In the genomic region with DNA sequence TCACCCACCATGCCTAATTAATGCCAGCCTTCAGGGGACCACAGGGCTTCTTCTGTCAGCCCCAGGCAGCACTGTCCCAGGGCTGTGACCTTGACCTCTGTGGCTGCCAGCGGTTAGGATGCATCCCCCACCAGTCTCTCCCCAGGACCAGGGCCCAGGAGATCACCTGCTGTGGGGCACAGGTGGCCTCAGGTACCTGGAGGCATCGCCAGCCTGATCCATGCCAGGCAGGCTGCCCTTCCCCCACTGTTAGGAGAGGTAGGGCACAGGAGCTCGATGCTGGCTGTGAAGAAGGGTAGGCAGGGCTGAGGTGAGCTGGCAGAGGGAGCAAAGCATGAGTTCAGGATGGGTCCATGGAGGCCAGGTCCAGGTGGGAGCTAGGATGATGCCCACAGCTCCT, we compare ENCODE assay signal across 17 cellular contexts. TPM values are rescaled to one million over a fixed set of nuclear protein-coding genes. Genes with fewer than 3 reads are reported as not detected.
A peak's percentile ranks its signal among the peaks of the same experiment; 100 is the strongest.
DNase-seq lines count a peak whose midpoint lies in the region; ATAC-seq and TF ChIP-seq lines count a peak whose summit lies in the region.
"Had no signal": no experiment of that assay in that cellular context is flagged by ENCODE, and none has a peak within 500 bp of the region (broad histone marks: within the 10 kb centered on the region; RNA-seq: fewer than 3 reads in every experiment).

No MANE protein-coding gene starts in this region.

- H3K4me3 ChIP-seq in CD8-positive, alpha-beta T cell (ENCODE audit: low read depth, low read length): no peak overlapping the region
- no peak overlapping the region for H3K4me3 ChIP-seq in HL-60 (replicated peaks; ENCODE audit: insufficient read depth, low read length)
- H3K4me3 ChIP-seq: left lung had no signal

- no peaks in the 10 kb centered on the region for H3K27me3 Mint-ChIP-seq in CD8-positive, alpha-beta T cell (ENCODE audit: low read depth)
- H3K27me3 Mint-ChIP-seq in brain (no peaks in the 10 kb centered on the region), natural killer cell (ENCODE audit: low read depth in 2 of 2) (no peaks in the 10 kb centered on the region)

- TF ChIP-seq CTCF in CD8-positive, alpha-beta T cell (IDR thresholded peaks at IDR 0.05): no peak
- TF ChIP-seq CTCF in HL-60 (IDR thresholded peaks at IDR 0.05; ENCODE audit: insufficient read depth, low read length): no peak
- TF ChIP-seq CTCF in brain (conservative IDR thresholded peaks at IDR 0.05): no peak
- no peak for TF ChIP-seq CTCF in natural killer cell (IDR thresholded peaks at IDR 0.05)

- peak overlapping the region; percentile 81 for H3K27ac Mint-ChIP-seq in CD8-positive, alpha-beta T cell
- H3K27ac Mint-ChIP-seq in brain (peak overlapping the region in 4 of 5 experiments; percentile 20 to 75 (median 68)), natural killer cell (peak overlapping the region; percentile 86 to 94)

- H3K4me1 Mint-ChIP-seq in CD8-positive, alpha-beta T cell (ENCODE audit: low read depth): peaks cover 64% of the 10 kb centered on the region
- H3K4me1 Mint-ChIP-seq in brain (peaks cover 78% of the 10 kb centered on the region), natural killer cell (peaks cover 45 to 79% of the 10 kb centered on the region in 2 donors)

- intact Hi-C loops in CD8-positive, alpha-beta T cell (cut with DNase I, micrococcal nuclease): no loop called here
- intact Hi-C loops in natural killer cell (cut with micrococcal nuclease): no loop called here

- no peak overlapping the region for H3K4me3 Mint-ChIP-seq in CD8-positive, alpha-beta T cell
- H3K4me3 Mint-ChIP-seq in brain (no peak overlapping the region), natural killer cell (peak overlapping the region; percentile 42)

- H3K36me3 ChIP-seq in CD8-positive, alpha-beta T cell (ENCODE audit: insufficient read depth, low read length): peaks cover 32% of the 10 kb centered on the region

- no peak for DNase-seq in CD8-positive, alpha-beta T cell
- no peak for DNase-seq in HL-60 (ENCODE audit: low read depth in 1 of 2, low spot score in 1 of 2)
- no peak for DNase-seq in natural killer cell
- no peak for DNase-seq in OCI-M2 (lab: John Stamatoyannopoulos, UW; ENCODE audit: unreplicated experiment)
- DNase-seq: activated CD4-positive, alpha-beta T cell treated with anti-CD3 and anti-CD28 coated beads for 48 hours; activated gamma-delta T cell; central memory CD4-positive, alpha-beta T cell; GDM1; head of caudate nucleus; NCI-H524 treated with DMSO at 0.1 percent for 48 hours; RPMI8226; stimulated activated naive CD4-positive, alpha-beta T cell treated with Interleukin-2 at 50 U/mL for 16 hours had no signal

- H3K9me3 Mint-ChIP-seq in CD8-positive, alpha-beta T cell: no peaks in the 10 kb centered on the region
- H3K9me3 Mint-ChIP-seq in brain (no peaks in the 10 kb centered on the region), natural killer cell (no peaks in the 10 kb centered on the region)

- no peak overlapping the region for H3K27ac ChIP-seq in CD8-positive, alpha-beta T cell (ENCODE audit: low read depth, low read length)
- peak overlapping the region; percentile 97 for H3K27ac ChIP-seq in HL-60 (replicated peaks)
- H3K27ac ChIP-seq: KMS-11 had no signal

- H3K9me3 ChIP-seq in CD8-positive, alpha-beta T cell (ENCODE audit: low read length): no peaks in the 10 kb centered on the region
- H3K9me3 ChIP-seq: left lung had no signal

- ATAC-seq in CD8-positive, alpha-beta T cell: no peak
- no peak for ATAC-seq in natural killer cell
- ATAC-seq in HG03354 (IDR thresholded peaks at IDR 0.05; ENCODE audit: poor library complexity, severe bottlenecking, unreplicated experiment): no peak
- no peak for ATAC-seq in GM18907 (IDR thresholded peaks at IDR 0.05; ENCODE audit: unreplicated experiment)
- ATAC-seq: left lung had no signal

- peaks cover 44% of the 10 kb centered on the region for H3K36me3 Mint-ChIP-seq in CD8-positive, alpha-beta T cell
- peaks cover 6% of the 10 kb centered on the region for H3K36me3 Mint-ChIP-seq in brain
- H3K36me3 Mint-ChIP-seq in natural killer cell: no peaks in the 10 kb centered on the region

- POLR2A ChIA-PET in CD8-positive, alpha-beta T cell (lab: Charles Lee): interaction anchor here (1.0 to 1.6 kb wide), 3 partner anchors 10 to 17 kb away, joined by 3 to 6 read pairs (median 4); a partner anchor contains a TSS

- no peaks in the 10 kb centered on the region for H3K27me3 ChIP-seq in CD8-positive, alpha-beta T cell (ENCODE audit: insufficient read depth, low read length)
- H3K27me3 ChIP-seq in HL-60 (ENCODE audit: insufficient read depth, poor library complexity, severe bottlenecking): no peaks in the 10 kb centered on the region
- H3K27me3 ChIP-seq: left lung had no signal

- peaks cover 70% of the 10 kb centered on the region for H3K4me1 ChIP-seq in CD8-positive, alpha-beta T cell (ENCODE audit: insufficient read depth, low read length)

- CTCF ChIA-PET in CD8-positive, alpha-beta T cell (lab: Charles Lee): interaction anchor here (1.2 to 17.4 kb wide), 4 partner anchors 15 to 125 kb away, joined by 3 to 412 read pairs (median 22); a partner anchor contains a TSS

RNA-seq across cellular contexts. Expression of a gene that starts 16.7 kb away (rescaled TPM):
- total RNA-seq in CD8-positive, alpha-beta T cell: 1 to 10 TPM; 3.6 TPM
- polyA plus RNA-seq in brain (ENCODE audit: insufficient read depth, low read depth, low replicate concordance): 391 TPM
- total RNA-seq in natural killer cell: 10 to 100 TPM in 1 of 3 donors, 1 to 10 TPM in 2; 4.5 to 10.6 (median 6.3) TPM

RNA-seq across cellular contexts. Expression of a gene that starts 17.5 kb away (rescaled TPM):
- 100 to 1,000 TPM; 131 to 135 TPM for total RNA-seq in CD8-positive, alpha-beta T cell
- polyA plus RNA-seq in brain (ENCODE audit: insufficient read depth, low read depth, low replicate concordance): 98.9 TPM
- total RNA-seq in natural killer cell: 100 to 1,000 TPM; 307 to 377 (median 350) TPM

RNA-seq across cellular contexts. Expression of a gene that starts 26.8 kb away (rescaled TPM):
- 1 to 10 TPM; 2.9 to 4.1 TPM for total RNA-seq in CD8-positive, alpha-beta T cell
- 17.8 TPM for polyA plus RNA-seq in brain (ENCODE audit: insufficient read depth, low read depth, low replicate concordance)
- total RNA-seq in natural killer cell: 1 to 10 TPM; 2.2 to 6.5 (median 3.7) TPM
- total RNA-seq: left lung had no signal
